Comparison of ENCODE assay signal across 1 cellular context in the genomic region with DNA sequence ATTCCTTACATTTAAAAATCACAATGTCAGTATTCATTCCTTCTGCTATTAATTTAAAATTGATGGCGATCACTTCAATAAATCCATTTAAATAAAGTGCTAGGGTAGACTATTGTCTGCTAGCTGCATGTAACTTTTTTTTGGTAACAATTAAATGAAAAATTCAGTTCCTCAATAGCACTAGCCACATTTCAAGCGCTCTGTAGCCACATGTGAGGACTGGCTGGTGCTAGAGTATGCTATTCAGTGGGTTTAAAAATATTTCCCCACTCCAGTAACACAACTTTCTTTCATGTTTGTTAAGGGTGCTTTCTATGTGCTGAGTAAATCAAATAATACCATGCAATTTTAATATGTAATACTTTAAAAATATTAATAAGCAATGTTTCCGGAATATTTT.
TF ChIP-seq lines count a peak whose summit lies in the region.

No MANE protein-coding gene starts in this region.

TF ChIP-seq in K562, 482 proteins besides CTCF, POLR2A, EP300 and RAD21 (continued from another document):
- TF ChIP-seq, protein P1, sequence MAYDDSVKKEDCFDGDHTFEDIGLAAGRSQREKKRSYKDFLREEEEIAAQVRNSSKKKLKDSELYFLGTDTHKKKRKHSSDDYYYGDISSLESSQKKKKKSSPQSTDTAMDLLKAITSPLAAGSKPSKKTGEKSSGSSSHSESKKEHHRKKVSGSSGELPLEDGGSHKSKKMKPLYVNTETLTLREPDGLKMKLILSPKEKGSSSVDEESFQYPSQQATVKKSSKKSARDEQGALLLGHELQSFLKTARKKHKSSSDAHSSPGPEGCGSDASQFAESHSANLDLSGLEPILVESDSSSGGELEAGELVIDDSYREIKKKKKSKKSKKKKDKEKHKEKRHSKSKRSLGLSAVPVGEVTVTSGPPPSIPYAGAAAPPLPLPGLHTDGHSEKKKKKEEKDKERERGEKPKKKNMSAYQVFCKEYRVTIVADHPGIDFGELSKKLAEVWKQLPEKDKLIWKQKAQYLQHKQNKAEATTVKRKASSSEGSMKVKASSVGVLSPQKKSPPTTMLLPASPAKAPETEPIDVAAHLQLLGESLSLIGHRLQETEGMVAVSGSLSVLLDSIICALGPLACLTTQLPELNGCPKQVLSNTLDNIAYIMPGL (CRISPR knock-in tag; IDR thresholded peaks at IDR 0.05): no peak
- TF ChIP-seq, protein P2, sequence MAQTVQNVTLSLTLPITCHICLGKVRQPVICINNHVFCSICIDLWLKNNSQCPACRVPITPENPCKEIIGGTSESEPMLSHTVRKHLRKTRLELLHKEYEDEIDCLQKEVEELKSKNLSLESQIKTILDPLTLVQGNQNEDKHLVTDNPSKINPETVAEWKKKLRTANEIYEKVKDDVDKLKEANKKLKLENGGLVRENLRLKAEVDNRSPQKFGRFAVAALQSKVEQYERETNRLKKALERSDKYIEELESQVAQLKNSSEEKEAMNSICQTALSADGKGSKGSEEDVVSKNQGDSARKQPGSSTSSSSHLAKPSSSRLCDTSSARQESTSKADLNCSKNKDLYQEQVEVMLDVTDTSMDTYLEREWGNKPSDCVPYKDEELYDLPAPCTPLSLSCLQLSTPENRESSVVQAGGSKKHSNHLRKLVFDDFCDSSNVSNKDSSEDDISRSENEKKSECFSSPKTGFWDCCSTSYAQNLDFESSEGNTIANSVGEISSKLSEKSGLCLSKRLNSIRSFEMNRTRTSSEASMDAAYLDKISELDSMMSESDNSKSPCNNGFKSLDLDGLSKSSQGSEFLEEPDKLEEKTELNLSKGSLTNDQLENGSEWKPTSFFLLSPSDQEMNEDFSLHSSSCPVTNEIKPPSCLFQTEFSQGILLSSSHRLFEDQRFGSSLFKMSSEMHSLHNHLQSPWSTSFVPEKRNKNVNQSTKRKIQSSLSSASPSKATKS (CRISPR knock-in tag; IDR thresholded peaks at IDR 0.05): no peak
- TF ChIP-seq NBN (IDR thresholded peaks at IDR 0.05; ENCODE audit: low read depth) (no peak), CHCHD3 (CRISPR knock-in tag; IDR thresholded peaks at IDR 0.05) (peak; percentile 88; the same call in 1 of the 2 replicates), LEF1 (IDR thresholded peaks at IDR 0.05) (0 out of 2 replicates have a peak, but pooled peaks have one; percentile 7), ZNF444 (CRISPR knock-in tag; IDR thresholded peaks at IDR 0.05) (no peak), MIER1 (IDR thresholded peaks at IDR 0.05; ENCODE audit: low read depth) (0 out of 2 replicates have a peak, but pooled peaks have one; percentile 10), FOXP1 (CRISPR knock-in tag; IDR thresholded peaks at IDR 0.05) (no peak), WHSC1 (IDR thresholded peaks at IDR 0.05; ENCODE audit: low read length) (no peak)
- TF ChIP-seq, protein P3, sequence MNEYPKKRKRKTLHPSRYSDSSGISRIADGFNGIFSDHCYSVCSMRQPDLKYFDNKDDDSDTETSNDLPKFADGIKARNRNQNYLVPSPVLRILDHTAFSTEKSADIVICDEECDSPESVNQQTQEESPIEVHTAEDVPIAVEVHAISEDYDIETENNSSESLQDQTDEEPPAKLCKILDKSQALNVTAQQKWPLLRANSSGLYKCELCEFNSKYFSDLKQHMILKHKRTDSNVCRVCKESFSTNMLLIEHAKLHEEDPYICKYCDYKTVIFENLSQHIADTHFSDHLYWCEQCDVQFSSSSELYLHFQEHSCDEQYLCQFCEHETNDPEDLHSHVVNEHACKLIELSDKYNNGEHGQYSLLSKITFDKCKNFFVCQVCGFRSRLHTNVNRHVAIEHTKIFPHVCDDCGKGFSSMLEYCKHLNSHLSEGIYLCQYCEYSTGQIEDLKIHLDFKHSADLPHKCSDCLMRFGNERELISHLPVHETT (CRISPR knock-in tag; conservative IDR thresholded peaks at IDR 0.05 in 1 of 2, IDR thresholded peaks at IDR 0.05 in 1 of 2): no peak
TF ChIP-seq in K562: peak in this region for 8.
